ENCODE assay signal across 9 cellular contexts in genomic region chr12:50326636-50327284, GRCh38. TPM values are rescaled to one million over a fixed set of nuclear protein-coding genes. Genes with fewer than 3 reads are reported as not detected.
A peak's percentile ranks its signal among the peaks of the same experiment; 100 is the strongest.
DNase-seq lines count a peak whose midpoint lies in the region; ATAC-seq and TF ChIP-seq lines count a peak whose summit lies in the region.
"Had no signal": no experiment of that assay in that cellular context is flagged by ENCODE, and none has a peak within 500 bp of the region (broad histone marks: within the 10 kb centered on the region; RNA-seq: fewer than 3 reads in every experiment).

No MANE protein-coding gene starts in this region.

- peak; percentile 18 for DNase-seq in GM04504 (ENCODE audit: low read depth)
- peak; percentile 71 for DNase-seq in NCI-H69 (lab: John Stamatoyannopoulos, UW)
- peak; percentile 43 for DNase-seq in retinal pigment epithelial cell (ENCODE audit: low read depth)
- no peak for DNase-seq in stimulated activated naive CD8-positive, alpha-beta T cell treated with anti-CD3 and anti-CD28 coated beads, Interleukin-15, amount 100 ng/mL, for 72 hours
- no peak for DNase-seq in activated T-cell treated with anti-CD3 and anti-CD28 coated beads, Interleukin-2, amount 50 U/mL, for 72 hours
- DNase-seq in epidermal melanocyte (ENCODE audit: insufficient read length, low spot score) = no peak
- DNase-seq: amygdala had no signal

- TF ChIP-seq CTCF in retinal pigment epithelial cell (conservative IDR thresholded peaks at IDR 0.05; ENCODE audit: low read depth, low read length) = peak; percentile 12

- no peaks in the 10 kb centered on the region for H3K4me1 Mint-ChIP-seq in stimulated activated naive CD8-positive, alpha-beta T cell treated with anti-CD3 and anti-CD28 coated beads, Interleukin-15, amount 100 ng/mL, for 72 hours
- no peaks in the 10 kb centered on the region for H3K4me1 Mint-ChIP-seq in activated T-cell treated with anti-CD3 and anti-CD28 coated beads, Interleukin-2, amount 50 U/mL, for 72 hours (ENCODE audit: low read depth)

- H3K4me3 ChIP-seq in retinal pigment epithelial cell (ENCODE audit: low read length) = no peak overlapping the region

- ATAC-seq in esophagus mucosa = peak; percentile 76
- ATAC-seq in stimulated activated naive CD8-positive, alpha-beta T cell treated with anti-CD3 and anti-CD28 coated beads, Interleukin-15, amount 100 ng/mL, for 72 hours = no peak
- ATAC-seq in activated T-cell treated with anti-CD3 and anti-CD28 coated beads, Interleukin-2, amount 50 U/mL, for 72 hours (replicated peaks in 1 of 2) = no peak
- ATAC-seq in GM19035 (IDR thresholded peaks at IDR 0.05; ENCODE audit: unreplicated experiment) = no peak

- no peak overlapping the region for H3K4me3 Mint-ChIP-seq in stimulated activated naive CD8-positive, alpha-beta T cell treated with anti-CD3 and anti-CD28 coated beads, Interleukin-15, amount 100 ng/mL, for 72 hours
- no peak overlapping the region for H3K4me3 Mint-ChIP-seq in activated T-cell treated with anti-CD3 and anti-CD28 coated beads, Interleukin-2, amount 50 U/mL, for 72 hours

- no peak overlapping the region for H3K27ac Mint-ChIP-seq in stimulated activated naive CD8-positive, alpha-beta T cell treated with anti-CD3 and anti-CD28 coated beads, Interleukin-15, amount 100 ng/mL, for 72 hours
- H3K27ac Mint-ChIP-seq in activated T-cell treated with anti-CD3 and anti-CD28 coated beads, Interleukin-2, amount 50 U/mL, for 72 hours = no peak overlapping the region

- no peaks in the 10 kb centered on the region for H3K9me3 Mint-ChIP-seq in stimulated activated naive CD8-positive, alpha-beta T cell treated with anti-CD3 and anti-CD28 coated beads, Interleukin-15, amount 100 ng/mL, for 72 hours
- H3K9me3 Mint-ChIP-seq in activated T-cell treated with anti-CD3 and anti-CD28 coated beads, Interleukin-2, amount 50 U/mL, for 72 hours = no peaks in the 10 kb centered on the region

- no peaks in the 10 kb centered on the region for H3K36me3 Mint-ChIP-seq in activated T-cell treated with anti-CD3 and anti-CD28 coated beads, Interleukin-2, amount 50 U/mL, for 72 hours (ENCODE audit: insufficient read depth in 2 of 2)

- H3K27me3 Mint-ChIP-seq in stimulated activated naive CD8-positive, alpha-beta T cell treated with anti-CD3 and anti-CD28 coated beads, Interleukin-15, amount 100 ng/mL, for 72 hours = no peaks in the 10 kb centered on the region
- H3K27me3 Mint-ChIP-seq in activated T-cell treated with anti-CD3 and anti-CD28 coated beads, Interleukin-2, amount 50 U/mL, for 72 hours (ENCODE audit: low read depth) = no peaks in the 10 kb centered on the region

RNA-seq across cellular contexts. Expression of gene LIMA1, which starts 43.4 kb away (rescaled TPM):
- total RNA-seq in esophagus mucosa = 53.9 TPM
- 100 to 1,000 TPM; 117 to 124 TPM for total RNA-seq in activated T-cell treated with anti-CD3 and anti-CD28 coated beads, Interleukin-2, amount 50 U/mL, for 72 hours

Comparison
In these comparisons a context has a peak if more than half of its experiments do, and no peak if none do; other contexts are left out.
1. DNase-seq: peak in GM04504 (single experiment), NCI-H69 (single experiment) and retinal pigment epithelial cell (single experiment); none in stimulated activated naive CD8-positive, alpha-beta T cell treated with anti-CD3 and anti-CD28 coated beads, Interleukin-15, amount 100 ng/mL, for 72 hours (0 of 2), activated T-cell treated with anti-CD3 and anti-CD28 coated beads, Interleukin-2, amount 50 U/mL, for 72 hours (0 of 2) and epidermal melanocyte (single experiment).